7 cellular contexts compared by ENCODE assay signal in the genomic region with DNA sequence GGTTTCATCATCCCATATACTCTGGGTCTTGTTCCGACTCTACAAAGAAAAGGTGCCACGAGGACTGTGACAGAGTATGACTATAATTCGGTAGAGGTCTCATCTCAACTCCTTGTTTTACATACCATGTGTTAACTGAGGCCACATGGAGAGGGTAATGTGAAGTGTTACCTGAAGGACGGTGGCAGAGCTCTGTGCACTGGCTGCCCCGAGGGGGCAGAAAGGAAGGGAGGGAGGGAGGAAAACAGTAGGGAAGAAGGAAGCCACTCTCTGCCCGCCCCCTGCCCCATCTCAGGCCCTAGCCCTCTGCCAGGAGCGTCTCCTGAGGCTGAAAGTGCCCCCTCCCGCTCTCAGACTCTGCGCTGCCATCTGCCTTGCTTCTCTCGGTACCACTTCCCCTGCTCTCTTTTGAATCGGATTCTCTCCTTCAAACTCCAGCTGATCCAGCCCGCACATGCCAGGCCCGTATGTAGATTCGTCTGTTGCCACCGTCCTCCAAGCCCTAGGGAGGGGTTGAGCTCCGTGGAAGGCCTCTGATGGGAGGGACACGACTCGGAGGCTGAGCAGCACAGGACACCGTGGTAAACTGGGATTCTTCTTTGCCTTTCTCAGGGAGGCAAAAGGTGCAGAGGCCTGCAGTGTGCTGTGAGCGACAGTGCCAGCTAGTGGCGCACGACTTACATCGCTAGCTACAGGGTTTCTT.
DNase-seq lines count a peak whose midpoint lies in the region; ATAC-seq, FAIRE-seq and TF ChIP-seq lines count a peak whose summit lies in the region.

No MANE protein-coding gene starts in this region.

- no peak overlapping the region for H2AFZ ChIP-seq in MM.1S (ENCODE audit: low read length)

- H3K36me3 ChIP-seq in MM.1S (replicated peaks; ENCODE audit: insufficient read depth, low read length), result no peaks in the 10 kb centered on the region
- no peaks in the 10 kb centered on the region for H3K36me3 ChIP-seq in bronchial epithelial cell (ENCODE audit: control insufficient read depth, insufficient read depth, low read length)

- H3F3A ChIP-seq in MM.1S (ENCODE audit: insufficient read depth, low read length), result no peaks in the 10 kb centered on the region

- no peak for FAIRE-seq in bronchial epithelial cell (lab: Jason Lieb, UNC)

- no peak overlapping the region for H3K27ac ChIP-seq in MM.1S (ENCODE audit: low read length)

- H3K9ac ChIP-seq in MM.1S (ENCODE audit: low read length), result no peak overlapping the region

- no peaks in the 10 kb centered on the region for H3K79me2 ChIP-seq in MM.1S (ENCODE audit: low read length)

- no peaks in the 10 kb centered on the region for H3K9me2 ChIP-seq in MM.1S (replicated peaks; ENCODE audit: insufficient read depth, low read length)

- H3K4me2 ChIP-seq in MM.1S (ENCODE audit: low read depth, low read length), result no peak overlapping the region

- no peaks in the 10 kb centered on the region for H3K4me1 ChIP-seq in MM.1S (ENCODE audit: low read length)

- H3K9me3 ChIP-seq in MM.1S (replicated peaks; ENCODE audit: insufficient read depth, low read length), result no peaks in the 10 kb centered on the region

- peak; percentile 24 for DNase-seq in MM.1S
- peak; percentile 68 for DNase-seq in bronchial epithelial cell (ENCODE audit: low read depth)
- DNase-seq in inferior parietal cortex (ENCODE audit: extremely low spot score), result peak; percentile 31
- peak; percentile 37 to 64 (median 47) for DNase-seq in stimulated activated CD4-positive, alpha-beta T cell treated with anti-CD3 and anti-CD28 coated beads, Interleukin-12 subunit alpha, Interleukin-12 subunit beta, amount 100 ng/mL, for 48 hours (ENCODE audit: low read depth in 2 of 3, low spot score in 1 of 3)
- DNase-seq in NCI-H2029 (lab: John Stamatoyannopoulos, UW), result no peak

- H4K20me1 ChIP-seq in MM.1S (ENCODE audit: insufficient read depth, low read length), result no peaks in the 10 kb centered on the region

- peak; percentile 17; the same call in 1 of the 2 replicates for TF ChIP-seq CTCF in MM.1S (IDR thresholded peaks at IDR 0.05; ENCODE audit: low read length)
- peak; percentile 95 for TF ChIP-seq CTCF in WI38 (IDR thresholded peaks at IDR 0.05; ENCODE audit: low read depth, low read length)
- peak; percentile 97 for TF ChIP-seq CTCF in bronchial epithelial cell (IDR thresholded peaks at IDR 0.05; ENCODE audit: insufficient read depth, low read length, severe bottlenecking)

- ATAC-seq in GM18868 (IDR thresholded peaks at IDR 0.05; ENCODE audit: unreplicated experiment), result peak; percentile 94

- no peak overlapping the region for H3K4me3 ChIP-seq in MM.1S (ENCODE audit: low read length)
- peak overlapping the region; percentile 27 for H3K4me3 ChIP-seq in WI38 (ENCODE audit: low read depth, low read length)
- peak overlapping the region; percentile 23 for H3K4me3 ChIP-seq in bronchial epithelial cell (ENCODE audit: low read depth, low read length)

- H3K27me3 ChIP-seq in MM.1S (replicated peaks; ENCODE audit: insufficient read depth, low read length), result no peaks in the 10 kb centered on the region
- no peaks in the 10 kb centered on the region for H3K27me3 ChIP-seq in bronchial epithelial cell (ENCODE audit: control insufficient read depth, insufficient read depth, low read length)

Comparison
In these comparisons a context has a peak if more than half of its experiments do, and no peak if none do; other contexts are left out.
1. CTCF ChIP-seq: peak in every context shown above with its lines; median percentile 97 in bronchial epithelial cell; 95 in WI38; 17 in MM.1S.